Comparison of ENCODE assay signal across 8 cellular contexts in the genomic region with DNA sequence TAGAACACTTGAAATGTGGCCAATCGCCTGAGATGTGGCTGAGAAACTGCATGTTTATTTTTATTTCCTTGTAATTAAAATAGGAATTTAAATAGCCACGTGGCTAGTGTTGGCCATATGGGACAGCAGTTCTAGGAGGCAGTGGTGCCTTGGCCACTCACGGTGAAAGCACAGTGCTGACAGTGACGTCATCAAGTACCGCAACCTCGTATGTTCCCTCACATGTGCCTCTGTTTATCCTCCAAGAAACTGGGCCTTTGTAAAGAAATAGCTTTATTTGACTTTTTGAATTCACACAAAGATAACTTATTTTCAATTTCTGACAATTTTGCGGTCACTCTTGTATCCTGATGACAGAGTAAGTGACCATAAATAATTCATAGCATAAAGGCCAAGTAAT.
"Had no signal": no experiment of that assay in that cellular context is flagged by ENCODE, and none has a peak within 500 bp of the region (broad histone marks: within the 10 kb centered on the region; RNA-seq: fewer than 3 reads in every experiment).

No MANE protein-coding gene starts in this region.

- DNase-seq: GDM1, GF-D8 had no signal

- H3K4me3 ChIP-seq: GM12878 had no signal

- FAIRE-seq: G401.6, GM12878, GM12891, GM12892, GM18507, GM19239 had no signal

- ATAC-seq: GM12878 had no signal
